8 cellular contexts compared by ENCODE assay signal in genomic region chr1:162560303-162561036, GRCh38. TPM values are rescaled to one million over a fixed set of nuclear protein-coding genes. Genes with fewer than 3 reads are reported as not detected.
DNase-seq lines count a peak whose midpoint lies in the region; ATAC-seq and TF ChIP-seq lines count a peak whose summit lies in the region.

No MANE protein-coding gene starts in this region.

- H3K4me1 ChIP-seq in OCI-LY7 (ENCODE audit: insufficient read depth, low read length, poor library complexity, severe bottlenecking) (peaks cover 14% of the 10 kb centered on the region), endocrine pancreas (ENCODE audit: control insufficient read depth, insufficient read depth, low read length) (peaks cover 12% of the 10 kb centered on the region)

- H2AFZ ChIP-seq in OCI-LY7 (ENCODE audit: low read length) = peak overlapping the region; percentile 97

- no peak overlapping the region for H3K27ac ChIP-seq in OCI-LY7 (ENCODE audit: low read depth, low read length, poor library complexity, severe bottlenecking)

- POLR2A ChIA-PET in OCI-LY7 (lab: Charles Lee) = interaction anchor here (1.1 to 1.6 kb wide), 3 partner anchors 30 to 62 kb away, joined by 3 to 8 read pairs (median 3); no protein-coding TSS in a partner anchor

- no peaks in the 10 kb centered on the region for H3K9me3 ChIP-seq in OCI-LY7 (ENCODE audit: low read length)
- H3K9me3 ChIP-seq in endocrine pancreas (ENCODE audit: control insufficient read depth, low read length) = no peaks in the 10 kb centered on the region

- DNase-seq in DMS53 (lab: John Stamatoyannopoulos, UW) (peak; percentile 64), OCI-LY7 (ENCODE audit: low spot score) (peak; percentile 7), natural killer cell (no peak), NCI-H1930 (lab: John Stamatoyannopoulos, UW) (no peak), NOMO-1 treated with DMSO at 0.1 percent for 48 hours (lab: John Stamatoyannopoulos, UW; ENCODE audit: unreplicated experiment) (no peak)

- no peaks in the 10 kb centered on the region for H3K27me3 ChIP-seq in endocrine pancreas (ENCODE audit: control insufficient read depth, insufficient read depth, low read length)

- TF ChIP-seq CTCF in OCI-LY7 (conservative IDR thresholded peaks at IDR 0.05; ENCODE audit: low read length) = no peak
- TF ChIP-seq CTCF in natural killer cell (IDR thresholded peaks at IDR 0.05) = no peak

- H3K36me3 ChIP-seq in OCI-LY7 (ENCODE audit: insufficient read depth, low read length) (no peaks in the 10 kb centered on the region), endocrine pancreas (ENCODE audit: control insufficient read depth, insufficient read depth, low read length) (no peaks in the 10 kb centered on the region)

- intact Hi-C loops in OCI-LY7 (cut with micrococcal nuclease; ENCODE audit: unreplicated experiment) (loop anchor here (1.0 kb wide), 1 partner anchor 62 kb away; no protein-coding TSS in a partner anchor), natural killer cell (cut with micrococcal nuclease) (loop anchor here (1.0 to 5.0 kb wide), 3 partner anchors 12 to 148 kb away; partner anchors contain the start of genes SH2D1B and UHMK1)

- H3K4me3 Mint-ChIP-seq in natural killer cell = peak overlapping the region; percentile 94

- H3K9me3 Mint-ChIP-seq in natural killer cell = no peaks in the 10 kb centered on the region

- H3K27me3 Mint-ChIP-seq in natural killer cell (ENCODE audit: low read depth in 2 of 2) = no peaks in the 10 kb centered on the region

- peaks cover 17% of the 10 kb centered on the region; the same call in 1 of the 2 replicates for H3K79me2 ChIP-seq in OCI-LY7 (ENCODE audit: insufficient read depth, low read depth, low read length)

- no peak for ATAC-seq in natural killer cell
- ATAC-seq in HG03135 (IDR thresholded peaks at IDR 0.05; ENCODE audit: unreplicated experiment) = no peak
- no peak for ATAC-seq in HG02852 (IDR thresholded peaks at IDR 0.05; ENCODE audit: unreplicated experiment)

- H4K20me1 ChIP-seq in OCI-LY7 (ENCODE audit: insufficient read depth, low read length) = no peaks in the 10 kb centered on the region

- peak overlapping the region; percentile 79 for H3K9ac ChIP-seq in endocrine pancreas (ENCODE audit: control insufficient read depth, insufficient read depth, low read length)

- no peaks in the 10 kb centered on the region for H3K9me2 ChIP-seq in OCI-LY7 (ENCODE audit: insufficient read depth, low read length)

- no peaks in the 10 kb centered on the region for H3K36me3 Mint-ChIP-seq in natural killer cell

- H3K4me3 ChIP-seq in OCI-LY7 (ENCODE audit: low read depth, low read length, poor library complexity, severe bottlenecking) (peak overlapping the region; percentile 83), endocrine pancreas (ENCODE audit: control insufficient read depth, insufficient read depth, low read length) (peak overlapping the region; percentile 61)

- H3K27ac Mint-ChIP-seq in natural killer cell = peak overlapping the region; percentile 97 to 98

- BruUV-seq in OCI-LY7 (replicated peaks; lab: Mats Ljungman, UMichigan) = TSS peak; percentile 86

- H3K4me1 Mint-ChIP-seq in natural killer cell = peaks cover 39 to 41% of the 10 kb centered on the region in 2 donors

- CTCF ChIA-PET in OCI-LY7 (lab: Charles Lee; ENCODE audit: unreplicated experiment) = no interaction called here

- peak overlapping the region; percentile 99 for H3K4me2 ChIP-seq in OCI-LY7 (ENCODE audit: low read length)

RNA-seq across cellular contexts. Expression of gene UAP1, which starts 1.1 kb away (rescaled TPM):
- 30.0 and 32.1 TPM in 2 replicates for total RNA-seq in OCI-LY7 (2014; rRNA removed; shearing (Covaris generic))
- total RNA-seq in OCI-LY7 (2022) = 39.0 and 41.2 TPM in 2 replicates
- total RNA-seq in natural killer cell = 100 to 1,000 TPM in 1 of 3 donors, 10 to 100 TPM in 2; 69.2 to 109 (median 74.2) TPM

Comparison
In these comparisons a context has a peak if more than half of its experiments do, and no peak if none do; other contexts are left out.
1. DNase-seq: peak in DMS53 (single experiment) and OCI-LY7 (single experiment); none in natural killer cell (single experiment), NCI-H1930 (0 of 2) and NOMO-1 treated with DMSO at 0.1 percent for 48 hours (single experiment).